Comparison of ENCODE assay signal across 15 cellular contexts in the genomic region with DNA sequence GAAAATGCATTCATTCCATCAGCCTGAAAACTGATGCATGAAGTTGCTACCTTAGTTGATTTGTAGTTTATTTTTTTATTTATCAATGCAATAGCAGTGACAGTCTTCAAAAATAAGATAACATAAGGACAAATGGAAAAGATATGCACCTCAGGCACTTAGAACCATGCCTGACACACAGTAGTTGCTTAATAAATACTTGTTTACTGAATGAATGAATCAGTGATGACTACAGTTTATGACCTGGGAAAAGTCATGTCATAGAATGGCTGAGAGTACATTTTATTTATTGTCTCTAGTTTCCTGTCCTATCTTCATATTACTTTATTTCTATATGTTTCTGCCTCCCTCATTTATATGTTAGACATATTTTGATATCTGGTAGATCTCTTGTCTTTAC.
DNase-seq lines count a peak whose midpoint lies in the region; ATAC-seq and TF ChIP-seq lines count a peak whose summit lies in the region.
"Had no signal": no experiment of that assay in that cellular context is flagged by ENCODE, and none has a peak within 500 bp of the region (broad histone marks: within the 10 kb centered on the region; RNA-seq: fewer than 3 reads in every experiment).

No MANE protein-coding gene starts in this region.

- H3F3A ChIP-seq in MM.1S (ENCODE audit: insufficient read depth, low read length) = peaks cover 18% of the 10 kb centered on the region

- DNase-seq in MM.1S (no peak), NCI-H226 (no peak), hepatic stellate cell (ENCODE audit: low spot score) (no peak), NCI-H748 (lab: John Stamatoyannopoulos, UW; ENCODE audit: unreplicated experiment) (no peak)
- DNase-seq: Caco-2, GOT3 had no signal

- peak overlapping the region; percentile 94 for H3K4me2 ChIP-seq in KMS-11
- peak overlapping the region; percentile 92 for H3K4me2 ChIP-seq in MM.1S (ENCODE audit: low read depth, low read length)
- H3K4me2 ChIP-seq: A549 had no signal

- no peak overlapping the region for H2AFZ ChIP-seq in KMS-11 (ENCODE audit: low read depth)
- peak overlapping the region; percentile 9 for H2AFZ ChIP-seq in MM.1S (ENCODE audit: low read length)

- H3K4me3 Mint-ChIP-seq in activated T-helper 17 cell treated with anti-CD3 and anti-CD28 coated beads, Interleukin-2, amount 50 U/mL, for 72 hours = no peak overlapping the region
- H3K4me3 Mint-ChIP-seq: CD14-positive monocyte; CD8-positive, alpha-beta memory T cell; IgD-negative memory B cell had no signal

- no peak for TF ChIP-seq CTCF in KMS-11 (conservative IDR thresholded peaks at IDR 0.05; ENCODE audit: low read depth, low read length)
- TF ChIP-seq CTCF in MM.1S (IDR thresholded peaks at IDR 0.05; ENCODE audit: low read length) = no peak

- peaks cover 74% of the 10 kb centered on the region for H3K4me1 ChIP-seq in KMS-11 (ENCODE audit: low read depth, poor library complexity, severe bottlenecking)
- peaks cover 20% of the 10 kb centered on the region for H3K4me1 ChIP-seq in MM.1S (ENCODE audit: low read length)
- H3K4me1 ChIP-seq: A549 had no signal

- peak overlapping the region; percentile 85 for H3K9ac ChIP-seq in KMS-11
- peak overlapping the region; percentile 50 for H3K9ac ChIP-seq in MM.1S (ENCODE audit: low read length)

- H3K27me3 Mint-ChIP-seq in activated T-helper 17 cell treated with anti-CD3 and anti-CD28 coated beads, Interleukin-2, amount 50 U/mL, for 72 hours = no peaks in the 10 kb centered on the region
- H3K27me3 Mint-ChIP-seq: CD8-positive, alpha-beta memory T cell; IgD-negative memory B cell had no signal

- H3K4me1 Mint-ChIP-seq in activated T-helper 17 cell treated with anti-CD3 and anti-CD28 coated beads, Interleukin-2, amount 50 U/mL, for 72 hours = no peaks in the 10 kb centered on the region
- H3K4me1 Mint-ChIP-seq: CD14-positive monocyte; CD8-positive, alpha-beta memory T cell; IgD-negative memory B cell had no signal

- H4K20me1 ChIP-seq in KMS-11 (ENCODE audit: insufficient read depth) (no peaks in the 10 kb centered on the region), MM.1S (ENCODE audit: insufficient read depth, low read length) (no peaks in the 10 kb centered on the region)

- H3K9me3 ChIP-seq in MM.1S (replicated peaks; ENCODE audit: insufficient read depth, low read length) = no peaks in the 10 kb centered on the region
- H3K9me3 ChIP-seq: A549, Caco-2, HAP-1 had no signal

- H3K9me3 Mint-ChIP-seq in activated T-helper 17 cell treated with anti-CD3 and anti-CD28 coated beads, Interleukin-2, amount 50 U/mL, for 72 hours = no peaks in the 10 kb centered on the region
- H3K9me3 Mint-ChIP-seq: IgD-negative memory B cell had no signal

- no peak overlapping the region for H3K27ac Mint-ChIP-seq in activated T-helper 17 cell treated with anti-CD3 and anti-CD28 coated beads, Interleukin-2, amount 50 U/mL, for 72 hours
- H3K27ac Mint-ChIP-seq: CD14-positive monocyte; CD8-positive, alpha-beta memory T cell; IgD-negative memory B cell had no signal

- no peak overlapping the region for H3K4me3 ChIP-seq in KMS-11 (IDR thresholded peaks at IDR 0.05; ENCODE audit: insufficient read depth, low read depth, low read length)
- peak overlapping the region; percentile 58 for H3K4me3 ChIP-seq in MM.1S (ENCODE audit: low read length)
- H3K4me3 ChIP-seq: A549, HAP-1 had no signal

- H3K27me3 ChIP-seq in KMS-11 (ENCODE audit: insufficient read depth, low read depth) = no peaks in the 10 kb centered on the region
- no peaks in the 10 kb centered on the region for H3K27me3 ChIP-seq in MM.1S (replicated peaks; ENCODE audit: insufficient read depth, low read length)

- H3K27ac ChIP-seq in KMS-11 = peak overlapping the region; percentile 96
- H3K27ac ChIP-seq in MM.1S (ENCODE audit: low read length) = peak overlapping the region; percentile 89
- H3K27ac ChIP-seq: A549 had no signal

- H3K36me3 Mint-ChIP-seq in activated T-helper 17 cell treated with anti-CD3 and anti-CD28 coated beads, Interleukin-2, amount 50 U/mL, for 72 hours (ENCODE audit: low read depth) = no peaks in the 10 kb centered on the region
- H3K36me3 Mint-ChIP-seq: CD14-positive monocyte; CD8-positive, alpha-beta memory T cell; IgD-negative memory B cell had no signal

- H3K36me3 ChIP-seq in KMS-11 (ENCODE audit: insufficient read depth) (no peaks in the 10 kb centered on the region), MM.1S (replicated peaks; ENCODE audit: insufficient read depth, low read length) (no peaks in the 10 kb centered on the region)
- H3K36me3 ChIP-seq: HAP-1 had no signal

- H3K79me2 ChIP-seq in KMS-11 (ENCODE audit: insufficient read depth, low read depth) (peaks cover 40% of the 10 kb centered on the region), MM.1S (ENCODE audit: low read length) (no peaks in the 10 kb centered on the region)

- no peaks in the 10 kb centered on the region for H3K9me2 ChIP-seq in MM.1S (replicated peaks; ENCODE audit: insufficient read depth, low read length)

- ATAC-seq in activated T-helper 17 cell treated with anti-CD3 and anti-CD28 coated beads, Interleukin-2, amount 50 U/mL, for 72 hours (replicated peaks) = peak; percentile 25
- ATAC-seq in esophagus mucosa (peak; percentile 35), GM19351 (IDR thresholded peaks at IDR 0.05; ENCODE audit: unreplicated experiment) (no peak)
- ATAC-seq: A549 had no signal
